ENCODE assay signal across 19 cellular contexts in genomic region chr20:45183084-45183483, GRCh38. TPM values are rescaled to one million over a fixed set of nuclear protein-coding genes. Genes with fewer than 3 reads are reported as not detected.
DNase-seq lines count a peak whose midpoint lies in the region; ATAC-seq, FAIRE-seq and TF ChIP-seq lines count a peak whose summit lies in the region.
"Had no signal": no experiment of that assay in that cellular context is flagged by ENCODE, and none has a peak within 500 bp of the region (broad histone marks: within the 10 kb centered on the region; RNA-seq: fewer than 3 reads in every experiment).

No MANE protein-coding gene starts in this region.

- POLR2A ChIA-PET in A549 (lab: Yijun Ruan, JAX), result no interaction called here
- POLR2A ChIA-PET in RWPE1 (lab: Yijun Ruan, JAX; ENCODE audit: low non-redundant PET), result no interaction called here

- no peak for TF ChIP-seq RAD21 in A549 (conservative IDR thresholded peaks at IDR 0.05 in 1 of 2, IDR thresholded peaks at IDR 0.05 in 1 of 2)

- no peaks in the 10 kb centered on the region for H3K4me1 Mint-ChIP-seq in stimulated activated memory B cell treated with anti-CD40 and anti-IgM and Interleukin-4, amounts not matched to agents 10 μg/mL and 1 μg/mL and 100 μg/mL, for 72 hours
- H3K4me1 Mint-ChIP-seq: CD4-positive, alpha-beta memory T cell; H9; IgD-negative memory B cell had no signal

- no peak overlapping the region for H3K4me3 ChIP-seq in A549
- H3K4me3 ChIP-seq: BLaER1 had no signal

- no peaks in the 10 kb centered on the region for H3K9me3 ChIP-seq in A549
- H3K9me3 ChIP-seq: BLaER1 had no signal

- no peak for DNase-seq in A549 (ENCODE audit: low read depth in 1 of 2, low spot score in 1 of 2)
- peak; percentile 16 for DNase-seq in ELR (ENCODE audit: low read depth)
- peak; percentile 34 for DNase-seq in RWPE1 (ENCODE audit: low spot score)
- peak; percentile 37 for DNase-seq in kidney tubule cell (ENCODE audit: low spot score)
- DNase-seq in NCI-H774 (lab: John Stamatoyannopoulos, UW), result no peak
- DNase-seq: CD4-positive, alpha-beta memory T cell; GDM1; H9 had no signal

- no peak for TF ChIP-seq CTCF in A549 (IDR thresholded peaks at IDR 0.05)
- TF ChIP-seq CTCF in RWPE1 (conservative IDR thresholded peaks at IDR 0.05; ENCODE audit: low read depth), result no peak

- FAIRE-seq in A549 (lab: Jason Lieb, UNC), result peak; percentile 28
- FAIRE-seq: GM12892, GM18507, H1, HepG2 had no signal

- H3K4me3 Mint-ChIP-seq in stimulated activated memory B cell treated with anti-CD40 and anti-IgM and Interleukin-4, amounts not matched to agents 10 μg/mL and 1 μg/mL and 100 μg/mL, for 72 hours, result no peak overlapping the region
- H3K4me3 Mint-ChIP-seq: CD14-positive monocyte; CD4-positive, alpha-beta memory T cell; H9; IgD-negative memory B cell had no signal

- WGBS in A549 (ENCODE audit: missing lambda C conversion rate), result 31% methylated on average over 2 of the region's 2 CpGs

- CTCF ChIA-PET in A549 (lab: Yijun Ruan, JAX) (interaction anchor here (1.0 kb wide), 1 partner anchor 108 kb away, joined by 4 read pairs; no protein-coding TSS in a partner anchor), RWPE1 (lab: Yijun Ruan, JAX) (no interaction called here)

- peaks cover 2% of the 10 kb centered on the region; the same call in 1 of the 3 replicates for H3K4me1 ChIP-seq in A549
- H3K4me1 ChIP-seq: BLaER1 had no signal

- no peak overlapping the region for H3K27ac Mint-ChIP-seq in stimulated activated memory B cell treated with anti-CD40 and anti-IgM and Interleukin-4, amounts not matched to agents 10 μg/mL and 1 μg/mL and 100 μg/mL, for 72 hours
- H3K27ac Mint-ChIP-seq: CD4-positive, alpha-beta memory T cell; H9; IgD-negative memory B cell had no signal

- H3K27me3 Mint-ChIP-seq in stimulated activated memory B cell treated with anti-CD40 and anti-IgM and Interleukin-4, amounts not matched to agents 10 μg/mL and 1 μg/mL and 100 μg/mL, for 72 hours, result peaks cover 8% of the 10 kb centered on the region

- TF ChIP-seq POLR2A in A549 (IDR thresholded peaks at IDR 0.05; ENCODE audit: low read length), result no peak

- TF ChIP-seq EP300 in A549 (IDR thresholded peaks at IDR 0.05), result no peak

- no peak for ATAC-seq in A549
- no peak for ATAC-seq in GM21528 (IDR thresholded peaks at IDR 0.05; ENCODE audit: low FRiP score, unreplicated experiment)
- ATAC-seq in stimulated activated memory B cell treated with anti-CD40 and anti-IgM and Interleukin-4, amounts not matched to agents 10 μg/mL and 1 μg/mL and 100 μg/mL, for 72 hours, result no peak
- ATAC-seq: HepG2 had no signal

- no peaks in the 10 kb centered on the region for H3K9me3 Mint-ChIP-seq in stimulated activated memory B cell treated with anti-CD40 and anti-IgM and Interleukin-4, amounts not matched to agents 10 μg/mL and 1 μg/mL and 100 μg/mL, for 72 hours
- H3K9me3 Mint-ChIP-seq: CD4-positive, alpha-beta memory T cell; H9; IgD-negative memory B cell had no signal

- H3K27ac ChIP-seq in A549 (no peak overlapping the region), RWPE1 (no peak overlapping the region)
- H3K27ac ChIP-seq: 22Rv1, BLaER1 had no signal

- H3K36me3 Mint-ChIP-seq in stimulated activated memory B cell treated with anti-CD40 and anti-IgM and Interleukin-4, amounts not matched to agents 10 μg/mL and 1 μg/mL and 100 μg/mL, for 72 hours, result no peaks in the 10 kb centered on the region
- H3K36me3 Mint-ChIP-seq: CD14-positive monocyte; CD4-positive, alpha-beta memory T cell; IgD-negative memory B cell had no signal

- H3K4me2 ChIP-seq in A549, result no peak overlapping the region
- H3K4me2 ChIP-seq: BLaER1 had no signal

TF ChIP-seq in A549, 52 proteins besides CTCF, POLR2A, EP300 and RAD21:
- TF ChIP-seq FOSL2 (IDR thresholded peaks at IDR 0.05) (no peak), FOSL2 (CRISPR knock-in tag; IDR thresholded peaks at IDR 0.05) (peak; percentile 22; the same call in 1 of the 2 replicates), FOSB (CRISPR knock-in tag; IDR thresholded peaks at IDR 0.05) (no peak)

RNA-seq across cellular contexts. Expression of gene PI3, which starts 8.4 kb away (rescaled TPM):
- polyA plus RNA-seq in A549 (2011; rRNA removed), result 0.35 and 1.1 TPM in 2 replicates
- polyA plus RNA-seq in A549 (2012; cell fraction: cytosol; rRNA removed), result 0.78 and 0.86 TPM in 2 replicates
- polyA plus RNA-seq in A549 (2012; cell fraction: nucleus; rRNA removed), result 0.50 and 0.86 TPM in 2 replicates
- 0.18 to 0.39 TPM in 2 of 3 replicates, not detected in the other for polyA plus RNA-seq in A549 (2017; fragmentation: RNase III; extraction: RNeasy Plus Mini Kit Qiagen cat#74134 plus additional on column Dnase treatment)
- polyA minus RNA-seq in A549 (2011; rRNA and poly(A)+ RNA removed), result 0.73 and 0.74 TPM in 2 replicates
- polyA plus RNA-seq: AG04450; CD14-positive monocyte; CD4-positive, alpha-beta memory T cell; H1; HepG2 had no signal

RNA-seq across cellular contexts. Expression of gene SEMG1, which starts 23.7 kb away (rescaled TPM):
- polyA plus RNA-seq in A549 (2011; rRNA removed) (not detected in 2 replicates), A549 (2017; fragmentation: RNase III; extraction: RNeasy Plus Mini Kit Qiagen cat#74134 plus additional on column Dnase treatment) (not detected in 3 replicates)
- polyA plus RNA-seq in A549 (2012; cell fraction: cytosol; rRNA removed), result not detected in 2 replicates
- polyA plus RNA-seq in A549 (2012; cell fraction: nucleus; rRNA removed), result not detected in 2 replicates
- not detected in 2 replicates for polyA minus RNA-seq in A549 (2011; rRNA and poly(A)+ RNA removed)
- polyA plus RNA-seq: AG04450; CD14-positive monocyte; CD4-positive, alpha-beta memory T cell; HepG2; IgD-negative memory B cell had no signal

RNA-seq across cellular contexts. Expression of gene SEMG2, which starts 38.1 kb away (rescaled TPM):
- polyA plus RNA-seq in A549 (2011; rRNA removed), result not detected in 2 replicates
- polyA plus RNA-seq in A549 (2012; cell fraction: cytosol; rRNA removed), result not detected in 2 replicates
- not detected in 2 replicates for polyA plus RNA-seq in A549 (2012; cell fraction: nucleus; rRNA removed)
- not detected in 3 replicates for polyA plus RNA-seq in A549 (2017; fragmentation: RNase III; extraction: RNeasy Plus Mini Kit Qiagen cat#74134 plus additional on column Dnase treatment)
- polyA minus RNA-seq in A549 (2011; rRNA and poly(A)+ RNA removed), result not detected in 2 replicates
- polyA plus RNA-seq: AG04450; CD14-positive monocyte; CD4-positive, alpha-beta memory T cell; H1; HepG2; IgD-negative memory B cell had no signal

RNA-seq across cellular contexts. Expression of gene WFDC12, which starts 58.8 kb away (rescaled TPM):
- polyA plus RNA-seq in A549 (2011; rRNA removed) (not detected in 2 replicates), A549 (2017; fragmentation: RNase III; extraction: RNeasy Plus Mini Kit Qiagen cat#74134 plus additional on column Dnase treatment) (not detected in 3 replicates)
- polyA plus RNA-seq in A549 (2012; cell fraction: cytosol; rRNA removed), result not detected in 2 replicates
- not detected in 2 replicates for polyA plus RNA-seq in A549 (2012; cell fraction: nucleus; rRNA removed)
- not detected in 2 replicates for polyA minus RNA-seq in A549 (2011; rRNA and poly(A)+ RNA removed)
- polyA plus RNA-seq: AG04450; CD14-positive monocyte; CD4-positive, alpha-beta memory T cell; H1; HepG2; IgD-negative memory B cell had no signal

Comparison
In these comparisons a context has a peak if more than half of its experiments do, and no peak if none do; other contexts are left out.
1. DNase-seq: peak in ELR (single experiment), RWPE1 (single experiment) and kidney tubule cell (single experiment); none in A549 (0 of 2) and NCI-H774 (single experiment).